ENCODE assay signal across 8 cellular contexts in genomic region chr3:113948015-113948917, GRCh38. TPM values are rescaled to one million over a fixed set of nuclear protein-coding genes. Genes with fewer than 3 reads are reported as not detected.
A peak's percentile ranks its signal among the peaks of the same experiment; 100 is the strongest.
DNase-seq lines count a peak whose midpoint lies in the region; ATAC-seq and TF ChIP-seq lines count a peak whose summit lies in the region.

No MANE protein-coding gene starts in this region.

- H3K79me2 ChIP-seq in OCI-LY1 (ENCODE audit: insufficient read depth, low read length) = no peaks in the 10 kb centered on the region

- H3K4me1 Mint-ChIP-seq in activated naive CD4-positive, alpha-beta T cell treated with anti-CD3 and anti-CD28 coated beads for 36 hours (ENCODE audit: low read depth) = peaks cover 12% of the 10 kb centered on the region

- H4K20me1 ChIP-seq in OCI-LY1 (ENCODE audit: insufficient read depth, low read length) = no peaks in the 10 kb centered on the region

- H3K36me3 Mint-ChIP-seq in activated naive CD4-positive, alpha-beta T cell treated with anti-CD3 and anti-CD28 coated beads for 36 hours (ENCODE audit: low read depth) = peaks cover 3% of the 10 kb centered on the region

- no peaks in the 10 kb centered on the region for H3K27me3 ChIP-seq in BJ (ENCODE audit: control insufficient read depth, insufficient read depth, low read length)
- H3K27me3 ChIP-seq in OCI-LY1 (ENCODE audit: insufficient read depth, low read length) = no peaks in the 10 kb centered on the region
- peaks cover 0 to 3% (median 0%) of the 10 kb centered on the region in 9 donors for H3K27me3 ChIP-seq in heart left ventricle
- no peaks in the 10 kb centered on the region for H3K27me3 ChIP-seq in rectal smooth muscle tissue (ENCODE audit: control insufficient read depth, insufficient read depth, low read length)

- POLR2A ChIA-PET in BJ (lab: Charles Lee) = no interaction called here

- H3K9ac ChIP-seq in OCI-LY1 (ENCODE audit: low read length) (peak overlapping the region; percentile 64), rectal smooth muscle tissue (ENCODE audit: low read length) (peak overlapping the region; percentile 36)

- peak; percentile 47 for ATAC-seq in GM19025 (IDR thresholded peaks at IDR 0.05; ENCODE audit: low read depth, unreplicated experiment)
- ATAC-seq in HG03139 (IDR thresholded peaks at IDR 0.05; ENCODE audit: unreplicated experiment) = peak; percentile 40
- ATAC-seq in heart left ventricle = peak in 3 of 4 donors; percentile 31 to 49 (median 44)

- H3K9me3 ChIP-seq in OCI-LY1 (ENCODE audit: low read length) (no peaks in the 10 kb centered on the region), heart left ventricle (no peaks in the 10 kb centered on the region)

- no peak for DNase-seq in BJ (ENCODE audit: low read depth)
- DNase-seq in activated naive CD4-positive, alpha-beta T cell treated with anti-CD3 and anti-CD28 coated beads for 36 hours = peak; percentile 19
- peak in 2 of 5 donors; percentile 8 to 29 for DNase-seq in heart left ventricle
- no peak for DNase-seq in NOMO-1 (lab: John Stamatoyannopoulos, UW; ENCODE audit: unreplicated experiment in 2 of 2)

- no peaks in the 10 kb centered on the region for H3F3A ChIP-seq in OCI-LY1 (ENCODE audit: insufficient read depth, low read length)

- H3K27me3 Mint-ChIP-seq in activated naive CD4-positive, alpha-beta T cell treated with anti-CD3 and anti-CD28 coated beads for 36 hours (ENCODE audit: low read depth) = peaks cover 13% of the 10 kb centered on the region

- no peaks in the 10 kb centered on the region for H3K9me3 Mint-ChIP-seq in activated naive CD4-positive, alpha-beta T cell treated with anti-CD3 and anti-CD28 coated beads for 36 hours

- H3K4me3 Mint-ChIP-seq in activated naive CD4-positive, alpha-beta T cell treated with anti-CD3 and anti-CD28 coated beads for 36 hours = peak overlapping the region; percentile 58

- intact Hi-C loops in activated naive CD4-positive, alpha-beta T cell treated with anti-CD3 and anti-CD28 coated beads for 36 hours (cut with micrococcal nuclease) = loop anchor here (1.0 to 2.0 kb wide), 2 partner anchors 201 to 470 kb away; partner anchors contain the start of genes ATP6V1A and NAA50
- intact Hi-C loops in heart left ventricle (cut with DNase I) = loop anchor here in 1 of 10 donors (5.0 kb wide), 1 partner anchor 109 kb away; the partner anchor contains the start of genes CCDC191 and QTRT2

- H3K36me3 ChIP-seq in BJ (ENCODE audit: control insufficient read depth, insufficient read depth, low read length) = no peaks in the 10 kb centered on the region
- H3K36me3 ChIP-seq in OCI-LY1 (ENCODE audit: insufficient read depth, low read length) = peaks cover 35% of the 10 kb centered on the region
- H3K36me3 ChIP-seq in heart left ventricle = no peaks in the 10 kb centered on the region
- H3K36me3 ChIP-seq in rectal smooth muscle tissue (ENCODE audit: control insufficient read depth, insufficient read depth, low read length) = no peaks in the 10 kb centered on the region

- WGBS in heart left ventricle, 4 donors = 3 to 5% (median 3%) methylated on average over 27 to 65 of the region's 65 CpGs

- H3K4me1 ChIP-seq in OCI-LY1 (ENCODE audit: insufficient read depth, low read length, severe bottlenecking) (peaks cover 30% of the 10 kb centered on the region), heart left ventricle (peaks cover 0 to 16% (median 6%) of the 10 kb centered on the region in 12 donors), rectal smooth muscle tissue (ENCODE audit: control insufficient read depth, insufficient read depth, low read length) (no peaks in the 10 kb centered on the region)

- H3K4me2 ChIP-seq in OCI-LY1 (ENCODE audit: low read length) = peak overlapping the region; percentile 78

- no peak overlapping the region for H2AFZ ChIP-seq in OCI-LY1 (ENCODE audit: low read length)

- no peak overlapping the region for H3K27ac Mint-ChIP-seq in activated naive CD4-positive, alpha-beta T cell treated with anti-CD3 and anti-CD28 coated beads for 36 hours

- H3K9me2 ChIP-seq in OCI-LY1 (ENCODE audit: low read depth, low read length) = no peaks in the 10 kb centered on the region

- CTCF ChIA-PET in BJ (lab: Yijun Ruan, JAX) = no interaction called here
- CTCF ChIA-PET in activated naive CD4-positive, alpha-beta T cell treated with anti-CD3 and anti-CD28 coated beads for 36 hours (lab: Charles Lee) = interaction anchor here (0.6 kb wide), 1 partner anchor 35 kb away, joined by 3 read pairs; no protein-coding TSS in a partner anchor

- TF ChIP-seq CTCF in BJ (IDR thresholded peaks at IDR 0.05; ENCODE audit: insufficient read depth, low read depth, low read length) = no peak
- TF ChIP-seq CTCF in OCI-LY1 (IDR thresholded peaks at IDR 0.05; ENCODE audit: low read length) = no peak
- TF ChIP-seq CTCF in heart left ventricle (IDR thresholded peaks at IDR 0.05) = no peak

- peak overlapping the region; percentile 56 for H3K4me3 ChIP-seq in BJ (ENCODE audit: low read depth, low read length)
- peak overlapping the region; percentile 72 for H3K4me3 ChIP-seq in OCI-LY1 (ENCODE audit: low read depth, low read length, poor library complexity, severe bottlenecking)
- peak overlapping the region; percentile 45 to 85 (median 70) for H3K4me3 ChIP-seq in heart left ventricle
- peak overlapping the region; percentile 90 for H3K4me3 ChIP-seq in rectal smooth muscle tissue (ENCODE audit: low read length)

- H3K27ac ChIP-seq in OCI-LY1 (ENCODE audit: low read depth, low read length, poor library complexity, severe bottlenecking) (peak overlapping the region; percentile 46), heart left ventricle (peak overlapping the region in 1 of 12 donors; percentile 3), rectal smooth muscle tissue (ENCODE audit: low read depth, low read length) (no peak overlapping the region)

- TF ChIP-seq POLR2A in heart left ventricle (IDR thresholded peaks at IDR 0.05) = no peak

RNA-seq across cellular contexts. Expression of gene ZDHHC23, which starts 0.5 kb away (rescaled TPM):
- polyA plus RNA-seq in BJ (2011; rRNA removed) = 2.1 and 2.5 TPM in 2 replicates
- polyA minus RNA-seq in BJ (2011; rRNA and poly(A)+ RNA removed) = 1.6 and 3.1 TPM in 2 replicates
- 1 to 10 TPM; 5.4 TPM for total RNA-seq in activated naive CD4-positive, alpha-beta T cell treated with anti-CD3 and anti-CD28 coated beads for 36 hours
- total RNA-seq in heart left ventricle = 1 to 10 TPM in 8 of 9 donors, under 1 TPM in 1; 0.60 to 4.2 (median 1.7) TPM
- polyA plus RNA-seq in heart left ventricle = 1 to 10 TPM in 1 of 2 donors, under 1 TPM in 1; 0.76 to 3.9 TPM
